ENCODE assay signal across 23 cellular contexts in genomic region chr5:57804500-57804899, GRCh38.
"Had no signal": no experiment of that assay in that cellular context is flagged by ENCODE, and none has a peak within 500 bp of the region (broad histone marks: within the 10 kb centered on the region; RNA-seq: fewer than 3 reads in every experiment).

No MANE protein-coding gene starts in this region.

- DNase-seq: activated CD4-positive, alpha-beta T cell treated with anti-CD3 and anti-CD28 coated beads for 1 hour; activated CD8-positive, alpha-beta memory T cell treated with anti-CD3 and anti-CD28 coated beads for 24 hours; activated CD8-positive, alpha-beta memory T cell treated with anti-CD3 and anti-CD28 coated beads, Interleukin-2, amount 50 U/mL, for 48 hours; activated effector memory CD4-positive, alpha-beta T cell treated with anti-CD3 and anti-CD28 coated beads, Interleukin-2, amount 50 U/mL, for 16 hours; activated naive CD4-positive, alpha-beta T cell treated with anti-CD3 and anti-CD28 coated beads, Interleukin-2, amount 50 U/mL, for 16 hours; activated T-cell treated with anti-CD3 and anti-CD28 coated beads, Interleukin-2, amount 50 U/mL, for 72 hours; aorta; erythroblast; heart left ventricle; immature natural killer cell; mesendoderm; stimulated activated naive CD8-positive, alpha-beta T cell treated with anti-CD3 and anti-CD28 coated beads, Interleukin-15, amount 100 ng/mL, for 72 hours; T-helper 2 cell; transverse colon; uterus; WERI-Rb-1 had no signal

- ATAC-seq: activated T-cell treated with anti-CD3 and anti-CD28 coated beads, Interleukin-2, amount 50 U/mL, for 72 hours; gastroesophageal sphincter; natural killer cell treated with Interleukin-12 subunit alpha and Interleukin-12 subunit beta and Interleukin-15 and Interleukin-18, amount 100 ng/mL, for 72 hours; stimulated activated naive CD8-positive, alpha-beta T cell treated with anti-CD3 and anti-CD28 coated beads, Interleukin-15, amount 100 ng/mL, for 72 hours had no signal

- H3K9me3 Mint-ChIP-seq: activated T-cell treated with anti-CD3 and anti-CD28 coated beads, Interleukin-2, amount 50 U/mL, for 72 hours; stimulated activated naive CD8-positive, alpha-beta T cell treated with anti-CD3 and anti-CD28 coated beads, Interleukin-15, amount 100 ng/mL, for 72 hours had no signal

- H3K27ac ChIP-seq: coronary artery, gastroesophageal sphincter, skin epidermis, suprapubic skin, uterus, WERI-Rb-1 had no signal

- H3K4me3 Mint-ChIP-seq: activated T-cell treated with anti-CD3 and anti-CD28 coated beads, Interleukin-2, amount 50 U/mL, for 72 hours; central memory CD8-positive, alpha-beta T cell; immature natural killer cell; natural killer cell treated with Interleukin-12 subunit alpha and Interleukin-12 subunit beta and Interleukin-15 and Interleukin-18, amount 100 ng/mL, for 72 hours; stimulated activated naive CD8-positive, alpha-beta T cell treated with anti-CD3 and anti-CD28 coated beads, Interleukin-15, amount 100 ng/mL, for 72 hours had no signal

- H3K4me3 ChIP-seq: coronary artery, gastroesophageal sphincter, heart left ventricle, right atrium auricular region, skin epidermis, suprapubic skin, transverse colon, uterus had no signal

- H3K9me3 ChIP-seq: gastroesophageal sphincter, heart left ventricle, right atrium auricular region, suprapubic skin, transverse colon, uterus had no signal

- H3K27me3 ChIP-seq: gastroesophageal sphincter, heart left ventricle, right atrium auricular region, suprapubic skin, transverse colon, uterus had no signal

- H3K36me3 ChIP-seq: gastroesophageal sphincter, heart left ventricle, right atrium auricular region, suprapubic skin, transverse colon, uterus, WERI-Rb-1 had no signal

- H3K4me1 ChIP-seq: suprapubic skin, transverse colon, uterus had no signal

- H3K4me1 Mint-ChIP-seq: central memory CD8-positive, alpha-beta T cell; immature natural killer cell had no signal

- H3K27me3 Mint-ChIP-seq: central memory CD8-positive, alpha-beta T cell; stimulated activated naive CD8-positive, alpha-beta T cell treated with anti-CD3 and anti-CD28 coated beads, Interleukin-15, amount 100 ng/mL, for 72 hours had no signal

- H3K36me3 Mint-ChIP-seq: immature natural killer cell; natural killer cell treated with Interleukin-12 subunit alpha and Interleukin-12 subunit beta and Interleukin-15 and Interleukin-18, amount 100 ng/mL, for 72 hours had no signal
